1 cellular context compared by ENCODE assay signal in genomic region chr2:29082804-29083495, GRCh38.
TF ChIP-seq lines count a peak whose summit lies in the region.

No MANE protein-coding gene starts in this region.

TF ChIP-seq in GM12878, 131 proteins besides CTCF, POLR2A, EP300 and RAD21:
- TF ChIP-seq EED (IDR thresholded peaks at IDR 0.05; ENCODE audit: low read depth): no peak
- TF ChIP-seq PAX5 (IDR thresholded peaks at IDR 0.05; ENCODE audit: borderline replicate concordance, low read depth, low read length): 0 out of 2 replicates have a peak, but pooled peaks have one; percentile 41
- TF ChIP-seq NFXL1 (IDR thresholded peaks at IDR 0.05; ENCODE audit: borderline replicate concordance): no peak
- TF ChIP-seq RUNX3 (IDR thresholded peaks at IDR 0.05; ENCODE audit: low read length): peak; percentile 55; the same call in 1 of the 2 replicates
- no peak for TF ChIP-seq MEF2B (IDR thresholded peaks at IDR 0.05; ENCODE audit: partially characterized antibody, poor library complexity, severe bottlenecking)
- TF ChIP-seq, protein P1, sequence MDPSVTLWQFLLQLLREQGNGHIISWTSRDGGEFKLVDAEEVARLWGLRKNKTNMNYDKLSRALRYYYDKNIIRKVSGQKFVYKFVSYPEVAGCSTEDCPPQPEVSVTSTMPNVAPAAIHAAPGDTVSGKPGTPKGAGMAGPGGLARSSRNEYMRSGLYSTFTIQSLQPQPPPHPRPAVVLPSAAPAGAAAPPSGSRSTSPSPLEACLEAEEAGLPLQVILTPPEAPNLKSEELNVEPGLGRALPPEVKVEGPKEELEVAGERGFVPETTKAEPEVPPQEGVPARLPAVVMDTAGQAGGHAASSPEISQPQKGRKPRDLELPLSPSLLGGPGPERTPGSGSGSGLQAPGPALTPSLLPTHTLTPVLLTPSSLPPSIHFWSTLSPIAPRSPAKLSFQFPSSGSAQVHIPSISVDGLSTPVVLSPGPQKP (IDR thresholded peaks at IDR 0.05; ENCODE audit: low read depth, low read length): no peak
- no peak for TF ChIP-seq FOXK2 (IDR thresholded peaks at IDR 0.05)
- peak; percentile 78 for TF ChIP-seq ZNF24 (IDR thresholded peaks at IDR 0.05)
- no peak for TF ChIP-seq CBX5 (IDR thresholded peaks at IDR 0.05; ENCODE audit: low read depth)
- TF ChIP-seq ZNF384 (IDR thresholded peaks at IDR 0.05; ENCODE audit: borderline replicate concordance, low read depth, low read length): 0 out of 2 replicates have a peak, but pooled peaks have one; percentile 34
- no peak for TF ChIP-seq BMI1 (IDR thresholded peaks at IDR 0.05; ENCODE audit: borderline replicate concordance)
- no peak for TF ChIP-seq ETV6 (conservative IDR thresholded peaks at IDR 0.05 in 1 of 2, IDR thresholded peaks at IDR 0.05 in 1 of 2; ENCODE audit: borderline replicate concordance in 1 of 2, low read depth in 1 of 2)
- no peak for TF ChIP-seq JUND (IDR thresholded peaks at IDR 0.05; ENCODE audit: low read depth, low read length)
